8 cellular contexts compared by ENCODE assay signal in the genomic region with DNA sequence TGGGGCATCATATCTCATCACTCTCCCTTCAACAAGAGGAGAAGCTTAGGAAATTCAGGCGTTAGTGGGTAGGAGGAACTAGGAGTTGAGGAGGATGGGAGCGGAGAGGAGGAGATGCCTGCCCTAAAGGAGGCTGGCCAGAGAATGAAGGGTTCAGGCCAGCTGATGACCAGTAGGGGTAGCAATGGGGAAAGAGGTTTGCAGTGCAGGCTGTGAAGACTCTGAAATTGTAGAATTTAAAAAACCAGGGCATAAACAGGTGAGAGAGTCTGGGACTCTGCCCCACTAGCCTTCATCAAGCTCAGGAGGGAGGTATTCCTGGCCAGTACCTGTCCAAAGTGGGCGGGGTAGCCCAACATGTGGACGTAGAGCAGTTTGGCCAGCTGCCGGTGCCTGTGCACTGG. TPM values are rescaled to one million over a fixed set of nuclear protein-coding genes. Genes with fewer than 3 reads are reported as not detected.
DNase-seq lines count a peak whose midpoint lies in the region; ATAC-seq and TF ChIP-seq lines count a peak whose summit lies in the region.

No MANE protein-coding gene starts in this region.

- H3K9ac ChIP-seq in SU-DHL-6 (ENCODE audit: low read length) = peak overlapping the region; percentile 80

- peak; percentile 1 for ATAC-seq in GM21619 (IDR thresholded peaks at IDR 0.05; ENCODE audit: unreplicated experiment)

- H3K4me3 ChIP-seq in SU-DHL-6 (ENCODE audit: insufficient read depth, low read length, poor library complexity, severe bottlenecking) (peak overlapping the region; percentile 87), foreskin fibroblast (ENCODE audit: low read depth in 1 of 2, low read length in 2 of 2) (peak overlapping the region; percentile 54 to 65), prostate gland (peak overlapping the region; percentile 51 to 57)

- DNase-seq in foreskin fibroblast (peak in 1 of 2 donors; percentile 71), prostate gland (ENCODE audit: low spot score) (peak; percentile 66), germinal center (ENCODE audit: low spot score) (no peak), NCI-H345 (lab: John Stamatoyannopoulos, UW) (no peak), retina (no peak)

- WGBS in prostate gland = 4% methylated on average over 5 of the region's 5 CpGs

- no peaks in the 10 kb centered on the region for H4K20me1 ChIP-seq in SU-DHL-6 (ENCODE audit: low read depth, low read length)

- peak overlapping the region; percentile 98 for H3K4me2 ChIP-seq in SU-DHL-6 (ENCODE audit: low read depth, low read length, poor library complexity, severe bottlenecking)

- H2AFZ ChIP-seq in SU-DHL-6 (ENCODE audit: low read depth, low read length, severe bottlenecking) = no peak overlapping the region

- no peaks in the 10 kb centered on the region for H3K9me2 ChIP-seq in SU-DHL-6 (replicated peaks; ENCODE audit: insufficient read depth, low read length)

- H3K9me3 ChIP-seq in SU-DHL-6 (ENCODE audit: insufficient read depth, low read length) (no peaks in the 10 kb centered on the region), prostate gland (no peaks in the 10 kb centered on the region)

- H3K27ac ChIP-seq in C4-2B (peak overlapping the region; percentile 84), SU-DHL-6 (ENCODE audit: low read depth, low read length) (peak overlapping the region; percentile 65), prostate gland (peak overlapping the region; percentile 83 to 90)

- H3F3A ChIP-seq in SU-DHL-6 (ENCODE audit: insufficient read depth) = peaks cover 9% of the 10 kb centered on the region; the same call in 1 of the 2 replicates

- intact Hi-C loops in prostate gland (cut with DNase I) = loop anchor here (10.0 kb wide), 1 partner anchor 242 kb away; the partner anchor contains the start of gene PABPN1

- H3K27me3 ChIP-seq in SU-DHL-6 (ENCODE audit: low read length) (no peaks in the 10 kb centered on the region), prostate gland (replicated peaks; ENCODE audit: insufficient read depth) (no peaks in the 10 kb centered on the region)

- TF ChIP-seq POLR2A in prostate gland (IDR thresholded peaks at IDR 0.05) = no peak

- TF ChIP-seq CTCF in C4-2B (conservative IDR thresholded peaks at IDR 0.05) (no peak), SU-DHL-6 (IDR thresholded peaks at IDR 0.05; ENCODE audit: insufficient read depth, low read length, poor library complexity, severe bottlenecking) (no peak), foreskin fibroblast (IDR thresholded peaks at IDR 0.05; ENCODE audit: low read depth, low read length) (peak; percentile 31), prostate gland (IDR thresholded peaks at IDR 0.05) (no peak)

- H3K36me3 ChIP-seq in SU-DHL-6 (ENCODE audit: low read length) = no peaks in the 10 kb centered on the region
- H3K36me3 ChIP-seq in prostate gland = no peaks in the 10 kb centered on the region

- H3K4me1 ChIP-seq in prostate gland (replicated peaks) = no peaks in the 10 kb centered on the region

- peaks cover 18% of the 10 kb centered on the region for H3K79me2 ChIP-seq in SU-DHL-6 (ENCODE audit: insufficient read depth, low read length)

RNA-seq across cellular contexts. Expression of gene AP1G2, which starts 0.8 kb away (rescaled TPM):
- total RNA-seq in prostate gland = 100 to 1,000 TPM in 1 of 2 donors, 10 to 100 TPM in 1; 95.3 to 134 TPM

RNA-seq across cellular contexts. Expression of gene THTPA, which starts 10.7 kb away (rescaled TPM):
- 10 to 100 TPM; 22.5 to 45.4 TPM for total RNA-seq in prostate gland

RNA-seq across cellular contexts. Expression of gene JPH4, which starts 11.8 kb away (rescaled TPM):
- total RNA-seq in prostate gland = 10 to 100 TPM in 1 of 2 donors, 1 to 10 TPM in 1; 8.5 to 17.8 TPM

RNA-seq across cellular contexts. Expression of gene ZFHX2, which starts 15.2 kb away (rescaled TPM):
- 1 to 10 TPM; 2.5 to 3.1 TPM for total RNA-seq in prostate gland
